Comparison of ENCODE assay signal across 1 cellular context in genomic region chr14:56552615-56553014, GRCh38.
TF ChIP-seq lines count a peak whose summit lies in the region.

No MANE protein-coding gene starts in this region.

TF ChIP-seq in HCT116, 20 proteins besides CTCF, POLR2A, EP300 and RAD21:
- TF ChIP-seq, protein P1, sequence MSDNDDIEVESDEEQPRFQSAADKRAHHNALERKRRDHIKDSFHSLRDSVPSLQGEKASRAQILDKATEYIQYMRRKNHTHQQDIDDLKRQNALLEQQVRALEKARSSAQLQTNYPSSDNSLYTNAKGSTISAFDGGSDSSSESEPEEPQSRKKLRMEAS (IDR thresholded peaks at IDR 0.05), result no peak
- TF ChIP-seq ATF3 (IDR thresholded peaks at IDR 0.05), result no peak
- TF ChIP-seq ZNF274 (IDR thresholded peaks at IDR 0.05; ENCODE audit: low read depth, low read length), result no peak
- TF ChIP-seq ZFX (IDR thresholded peaks at IDR 0.05), result no peak
- no peak for TF ChIP-seq ELF1 (IDR thresholded peaks at IDR 0.05; ENCODE audit: borderline replicate concordance, low read depth)
- TF ChIP-seq POLR2AphosphoS5 (IDR thresholded peaks at IDR 0.05; ENCODE audit: low read depth, low read length), result no peak
- TF ChIP-seq CBX3 (IDR thresholded peaks at IDR 0.05; ENCODE audit: low read depth), result no peak
- no peak for TF ChIP-seq JUND (IDR thresholded peaks at IDR 0.05)
